In the genomic region with DNA sequence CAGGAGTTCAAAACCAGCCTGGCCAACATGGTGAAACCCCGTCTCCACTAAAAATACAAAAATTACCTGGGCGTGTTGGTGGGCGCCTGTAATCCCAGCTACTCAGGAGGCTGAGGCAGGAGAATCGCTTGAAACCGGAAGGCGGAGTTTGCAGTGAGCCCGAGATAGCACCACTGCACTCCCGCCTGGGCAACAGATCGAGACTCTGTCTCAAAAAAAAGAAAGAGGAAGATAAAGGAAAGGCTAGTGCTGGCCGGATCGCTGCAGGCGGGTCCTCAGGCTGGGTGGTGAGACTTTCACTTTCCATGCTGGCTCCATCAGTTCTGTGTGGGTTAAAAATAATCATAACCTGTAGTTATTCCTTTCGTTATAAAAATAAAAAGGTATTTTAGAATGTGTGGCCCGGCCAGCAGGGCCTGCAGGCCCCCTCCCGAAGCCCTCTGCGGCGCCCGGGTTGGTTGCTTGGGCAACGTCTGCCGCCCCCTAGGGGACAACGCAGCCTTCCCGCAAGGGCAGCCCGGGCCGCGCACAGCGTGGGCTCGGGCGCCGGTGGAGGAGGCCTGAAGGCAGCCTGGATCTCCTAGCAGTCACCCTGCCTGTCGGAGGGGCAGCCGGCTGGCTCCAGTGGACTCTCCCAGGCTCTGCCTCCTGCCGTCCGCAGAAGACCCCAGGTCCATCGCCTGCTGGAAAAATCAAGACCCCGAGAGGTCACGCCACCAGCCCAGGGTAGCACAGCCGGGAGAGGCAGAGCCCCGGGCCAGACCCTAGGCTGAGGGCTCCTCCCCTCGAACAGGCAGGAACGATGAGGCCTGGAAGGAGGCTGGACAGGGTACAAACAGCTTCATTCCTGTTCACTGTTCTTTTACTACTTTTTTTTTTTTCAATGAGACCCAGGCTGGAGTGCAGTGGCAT, we compare ENCODE assay signal across 1 cellular context.
TF ChIP-seq lines count a peak whose summit lies in the region.

No MANE protein-coding gene starts in this region.

TF ChIP-seq in H1, 55 proteins besides CTCF, POLR2A, EP300 and RAD21:
- no peak for TF ChIP-seq KDM4A (IDR thresholded peaks at IDR 0.05; ENCODE audit: low read depth, low read length, severe bottlenecking)
- TF ChIP-seq RXRA (IDR thresholded peaks at IDR 0.05; ENCODE audit: insufficient read depth, low read depth, low read length): 0 out of 2 replicates have a peak, but pooled peaks have one; percentile 58
- TF ChIP-seq GABPA (IDR thresholded peaks at IDR 0.05; ENCODE audit: borderline replicate concordance, insufficient read depth, low read length): peak; percentile 77; the same call in 1 of the 2 replicates
